In the genomic region with DNA sequence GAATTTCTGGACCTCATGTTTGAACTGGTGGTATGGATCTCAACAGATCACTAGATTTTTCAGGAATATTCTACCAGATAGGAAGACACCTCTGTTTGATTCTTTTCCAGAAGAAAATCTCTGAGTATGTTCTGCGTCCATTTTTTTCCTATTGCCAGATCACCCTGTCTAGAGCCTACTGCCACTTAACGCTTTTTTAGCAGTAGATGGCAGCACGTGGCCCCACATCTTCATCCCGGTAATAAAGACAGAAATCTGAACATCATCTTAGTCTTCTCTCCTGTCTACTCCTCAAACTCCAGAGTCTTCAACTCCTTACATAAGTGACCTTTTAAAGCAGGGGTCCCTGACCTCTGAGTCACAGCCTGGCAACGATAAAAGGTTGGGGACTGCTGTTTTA, we compare ENCODE assay signal across 1 cellular context.
TF ChIP-seq lines count a peak whose summit lies in the region.

No MANE protein-coding gene starts in this region.

TF ChIP-seq in A549, 52 proteins besides CTCF, POLR2A, EP300 and RAD21:
- TF ChIP-seq, protein P1, sequence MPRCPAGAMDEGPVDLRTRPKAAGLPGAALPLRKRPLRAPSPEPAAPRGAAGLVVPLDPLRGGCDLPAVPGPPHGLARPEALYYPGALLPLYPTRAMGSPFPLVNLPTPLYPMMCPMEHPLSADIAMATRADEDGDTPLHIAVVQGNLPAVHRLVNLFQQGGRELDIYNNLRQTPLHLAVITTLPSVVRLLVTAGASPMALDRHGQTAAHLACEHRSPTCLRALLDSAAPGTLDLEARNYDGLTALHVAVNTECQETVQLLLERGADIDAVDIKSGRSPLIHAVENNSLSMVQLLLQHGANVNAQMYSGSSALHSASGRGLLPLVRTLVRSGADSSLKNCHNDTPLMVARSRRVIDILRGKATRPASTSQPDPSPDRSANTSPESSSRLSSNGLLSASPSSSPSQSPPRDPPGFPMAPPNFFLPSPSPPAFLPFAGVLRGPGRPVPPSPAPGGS (IDR thresholded peaks at IDR 0.05): no peak
- peak; percentile 47 for TF ChIP-seq SMC3 (IDR thresholded peaks at IDR 0.05)
